ENCODE assay signal across 8 cellular contexts in genomic region chr6:44074383-44075136, GRCh38. TPM values are rescaled to one million over a fixed set of nuclear protein-coding genes. Genes with fewer than 3 reads are reported as not detected.
DNase-seq lines count a peak whose midpoint lies in the region; ATAC-seq and TF ChIP-seq lines count a peak whose summit lies in the region.

No MANE protein-coding gene starts in this region.

- peak; percentile 89 for TF ChIP-seq CTCF in HL-60 (IDR thresholded peaks at IDR 0.05; ENCODE audit: insufficient read depth, low read length)
- peak; percentile 86 for TF ChIP-seq CTCF in endothelial cell (IDR thresholded peaks at IDR 0.05; ENCODE audit: unreplicated experiment)

- intact Hi-C loops in activated CD4-positive, alpha-beta memory T cell treated with anti-CD3 and anti-CD28 coated beads for 36 hours (cut with micrococcal nuclease) = loop anchor here (1.0 to 10.0 kb wide), 5 partner anchors 73 to 470 kb away; no protein-coding TSS in a partner anchor
- intact Hi-C loops in naive thymus-derived CD4-positive, alpha-beta T cell (cut with micrococcal nuclease) = loop anchor here (1.0 to 10.0 kb wide), 6 partner anchors 72 to 620 kb away; partner anchors contain the start of genes DLK2 (in 1 of the 2), POLH (in 1 of the 2) and XPO5 (in 1 of the 2)

- H3K9me3 ChIP-seq in naive thymus-derived CD4-positive, alpha-beta T cell (ENCODE audit: control insufficient read depth in 2 of 3, low read length in 3 of 3) = no peaks in the 10 kb centered on the region

- H3K27ac Mint-ChIP-seq in activated CD4-positive, alpha-beta memory T cell treated with anti-CD3 and anti-CD28 coated beads for 36 hours = peak overlapping the region; percentile 24
- no peak overlapping the region for H3K27ac Mint-ChIP-seq in endothelial cell (ENCODE audit: unreplicated experiment)
- H3K27ac Mint-ChIP-seq in naive thymus-derived CD4-positive, alpha-beta T cell = peak overlapping the region in 5 of 9 donors; percentile 2 to 80 (median 19)
- H3K27ac Mint-ChIP-seq in stimulated activated naive CD8-positive, alpha-beta T cell treated with anti-CD3 and anti-CD28 coated beads, Interleukin-15, amount 100 ng/mL, for 72 hours = no peak overlapping the region

- H3K4me1 ChIP-seq in naive thymus-derived CD4-positive, alpha-beta T cell (ENCODE audit: control insufficient read depth in 2 of 2, insufficient read depth in 2 of 2, low read length in 2 of 2) = peaks cover 12 to 16% of the 10 kb centered on the region in 2 donors

- ATAC-seq in GM18502 (IDR thresholded peaks at IDR 0.05; ENCODE audit: poor library complexity, unreplicated experiment) = peak; percentile 38
- peak; percentile 62 for ATAC-seq in naive thymus-derived CD4-positive, alpha-beta T cell
- ATAC-seq in stimulated activated naive CD8-positive, alpha-beta T cell treated with anti-CD3 and anti-CD28 coated beads, Interleukin-15, amount 100 ng/mL, for 72 hours = peak; percentile 78

- no peak overlapping the region for H3K27ac ChIP-seq in HL-60 (replicated peaks)
- H3K27ac ChIP-seq in naive thymus-derived CD4-positive, alpha-beta T cell (ENCODE audit: low read depth, low read length) = no peak overlapping the region

- H3K4me3 Mint-ChIP-seq in activated CD4-positive, alpha-beta memory T cell treated with anti-CD3 and anti-CD28 coated beads for 36 hours = peak overlapping the region; percentile 81
- H3K4me3 Mint-ChIP-seq in endothelial cell (ENCODE audit: unreplicated experiment) = peak overlapping the region; percentile 70
- peak overlapping the region; percentile 71 to 98 (median 84) for H3K4me3 Mint-ChIP-seq in naive thymus-derived CD4-positive, alpha-beta T cell
- H3K4me3 Mint-ChIP-seq in stimulated activated naive CD8-positive, alpha-beta T cell treated with anti-CD3 and anti-CD28 coated beads, Interleukin-15, amount 100 ng/mL, for 72 hours = peak overlapping the region; percentile 63 to 94

- H3K36me3 Mint-ChIP-seq in activated CD4-positive, alpha-beta memory T cell treated with anti-CD3 and anti-CD28 coated beads for 36 hours = no peaks in the 10 kb centered on the region
- no peaks in the 10 kb centered on the region for H3K36me3 Mint-ChIP-seq in endothelial cell (ENCODE audit: low read depth, unreplicated experiment)
- H3K36me3 Mint-ChIP-seq in naive thymus-derived CD4-positive, alpha-beta T cell = no peaks in the 10 kb centered on the region

- H3K4me3 ChIP-seq in HL-60 (replicated peaks; ENCODE audit: insufficient read depth, low read length) = no peak overlapping the region
- peak overlapping the region; percentile 65 for H3K4me3 ChIP-seq in naive thymus-derived CD4-positive, alpha-beta T cell (ENCODE audit: low read length)

- no peaks in the 10 kb centered on the region for H3K27me3 ChIP-seq in HL-60 (ENCODE audit: insufficient read depth, poor library complexity, severe bottlenecking)
- H3K27me3 ChIP-seq in naive thymus-derived CD4-positive, alpha-beta T cell (ENCODE audit: control insufficient read depth in 2 of 2, insufficient read depth in 2 of 2, low read length in 2 of 2) = no peaks in the 10 kb centered on the region

- CTCF ChIA-PET in activated CD4-positive, alpha-beta memory T cell treated with anti-CD3 and anti-CD28 coated beads for 36 hours (lab: Charles Lee) = interaction anchor here (0.6 to 11.1 kb wide), 29 partner anchors 9 to 412 kb away, joined by 3 to 172 read pairs (median 4); partner anchors contain the start of gene VEGFA
- CTCF ChIA-PET in naive thymus-derived CD4-positive, alpha-beta T cell (lab: Charles Lee) = interaction anchor here (0.7 to 5.3 kb wide), 18 partner anchors 15 to 409 kb away, joined by 3 to 30 read pairs (median 4); partner anchors contain the start of genes MRPS18A and VEGFA

- no peaks in the 10 kb centered on the region for H3K36me3 ChIP-seq in naive thymus-derived CD4-positive, alpha-beta T cell (ENCODE audit: control insufficient read depth in 2 of 3, insufficient read depth in 3 of 3, low read length in 3 of 3)

- H3K27me3 Mint-ChIP-seq in activated CD4-positive, alpha-beta memory T cell treated with anti-CD3 and anti-CD28 coated beads for 36 hours = peaks cover 14% of the 10 kb centered on the region
- peaks cover 11% of the 10 kb centered on the region for H3K27me3 Mint-ChIP-seq in endothelial cell (ENCODE audit: unreplicated experiment)
- H3K27me3 Mint-ChIP-seq in naive thymus-derived CD4-positive, alpha-beta T cell = peaks cover 0 to 23% (median 12%) of the 10 kb centered on the region in 5 donors
- H3K27me3 Mint-ChIP-seq in stimulated activated naive CD8-positive, alpha-beta T cell treated with anti-CD3 and anti-CD28 coated beads, Interleukin-15, amount 100 ng/mL, for 72 hours = peaks cover 68% of the 10 kb centered on the region

- peaks cover 15% of the 10 kb centered on the region for H3K4me1 Mint-ChIP-seq in activated CD4-positive, alpha-beta memory T cell treated with anti-CD3 and anti-CD28 coated beads for 36 hours (ENCODE audit: low read depth)
- H3K4me1 Mint-ChIP-seq in endothelial cell (ENCODE audit: unreplicated experiment) = peaks cover 13% of the 10 kb centered on the region
- peaks cover 0 to 36% (median 15%) of the 10 kb centered on the region in 7 donors for H3K4me1 Mint-ChIP-seq in naive thymus-derived CD4-positive, alpha-beta T cell
- peaks cover 57% of the 10 kb centered on the region for H3K4me1 Mint-ChIP-seq in stimulated activated naive CD8-positive, alpha-beta T cell treated with anti-CD3 and anti-CD28 coated beads, Interleukin-15, amount 100 ng/mL, for 72 hours

- POLR2A ChIA-PET in activated CD4-positive, alpha-beta memory T cell treated with anti-CD3 and anti-CD28 coated beads for 36 hours (lab: Charles Lee) = interaction anchor here (0.8 to 3.4 kb wide), 5 partner anchors 72 to 305 kb away, joined by 3 to 27 read pairs (median 4); partner anchors contain the start of gene VEGFA
- POLR2A ChIA-PET in naive thymus-derived CD4-positive, alpha-beta T cell (lab: Charles Lee) = interaction anchor here (1.3 kb wide), 1 partner anchor 350 kb away, joined by 3 read pairs; no protein-coding TSS in a partner anchor

- DNase-seq in HL-60 (ENCODE audit: low read depth in 1 of 2, low spot score in 1 of 2) = peak; percentile 55 to 64
- DNase-seq in activated CD4-positive, alpha-beta memory T cell treated with anti-CD3 and anti-CD28 coated beads for 36 hours = peak; percentile 81
- peak; percentile 60 for DNase-seq in endothelial cell (ENCODE audit: low spot score)
- peak; percentile 44 to 75 (median 63) for DNase-seq in naive thymus-derived CD4-positive, alpha-beta T cell
- peak; percentile 79 for DNase-seq in stimulated activated naive CD8-positive, alpha-beta T cell treated with anti-CD3 and anti-CD28 coated beads, Interleukin-15, amount 100 ng/mL, for 72 hours
- DNase-seq in stimulated activated naive CD4-positive, alpha-beta T cell (lab: John Stamatoyannopoulos, UW) = no peak
- no peak for DNase-seq in amygdala (lab: John Stamatoyannopoulos, UW)

- H3K9me3 Mint-ChIP-seq in activated CD4-positive, alpha-beta memory T cell treated with anti-CD3 and anti-CD28 coated beads for 36 hours = no peaks in the 10 kb centered on the region
- H3K9me3 Mint-ChIP-seq in endothelial cell (ENCODE audit: unreplicated experiment) = no peaks in the 10 kb centered on the region
- H3K9me3 Mint-ChIP-seq in naive thymus-derived CD4-positive, alpha-beta T cell = peaks cover 0 to 2% (median 0%) of the 10 kb centered on the region in 11 donors
- no peaks in the 10 kb centered on the region for H3K9me3 Mint-ChIP-seq in stimulated activated naive CD8-positive, alpha-beta T cell treated with anti-CD3 and anti-CD28 coated beads, Interleukin-15, amount 100 ng/mL, for 72 hours

RNA-seq across cellular contexts. Expression of gene MRPL14, which starts 52.7 kb away (rescaled TPM):
- 10 to 100 TPM; 49.5 to 50.1 TPM for total RNA-seq in activated CD4-positive, alpha-beta memory T cell treated with anti-CD3 and anti-CD28 coated beads for 36 hours
- 30.3 TPM for total RNA-seq in endothelial cell (ENCODE audit: unreplicated experiment)
- 10 to 100 TPM; 12.6 to 58.3 (median 15.8) TPM for total RNA-seq in naive thymus-derived CD4-positive, alpha-beta T cell
- 10 to 100 TPM; 71.4 to 77.9 TPM for polyA plus RNA-seq in naive thymus-derived CD4-positive, alpha-beta T cell

RNA-seq across cellular contexts. Expression of gene TMEM63B, which starts 52.8 kb away (rescaled TPM):
- 10 to 100 TPM; 11.6 to 13.0 TPM for total RNA-seq in activated CD4-positive, alpha-beta memory T cell treated with anti-CD3 and anti-CD28 coated beads for 36 hours
- 33.4 TPM for total RNA-seq in endothelial cell (ENCODE audit: unreplicated experiment)
- 10 to 100 TPM; 16.2 to 21.4 (median 18.1) TPM for total RNA-seq in naive thymus-derived CD4-positive, alpha-beta T cell
- 1 to 10 TPM in 1 of 2 donors, under 1 TPM in 1; 0.18 to 1.7 TPM for polyA plus RNA-seq in naive thymus-derived CD4-positive, alpha-beta T cell

Comparison
In these comparisons a context has a peak if more than half of its experiments do, and no peak if none do; other contexts are left out.
1. DNase-seq: peak in HL-60 (2 of 2), activated CD4-positive, alpha-beta memory T cell treated with anti-CD3 and anti-CD28 coated beads for 36 hours (single experiment), endothelial cell (single experiment), naive thymus-derived CD4-positive, alpha-beta T cell (9 of 9) and stimulated activated naive CD8-positive, alpha-beta T cell treated with anti-CD3 and anti-CD28 coated beads, Interleukin-15, amount 100 ng/mL, for 72 hours (2 of 2); none in stimulated activated naive CD4-positive, alpha-beta T cell (0 of 6) and amygdala (0 of 56).
2. H3K27ac Mint-ChIP-seq: peak in activated CD4-positive, alpha-beta memory T cell treated with anti-CD3 and anti-CD28 coated beads for 36 hours (single experiment) and naive thymus-derived CD4-positive, alpha-beta T cell (5 of 9); none in endothelial cell (single experiment) and stimulated activated naive CD8-positive, alpha-beta T cell treated with anti-CD3 and anti-CD28 coated beads, Interleukin-15, amount 100 ng/mL, for 72 hours (0 of 2).
3. Peak in every context shown above with its lines, with median percentiles within 50 percentile points of each other: ATAC-seq and H3K4me3 Mint-ChIP-seq.